17 cellular contexts compared by ENCODE assay signal in genomic region chr10:104966563-104967280, GRCh38.
DNase-seq lines count a peak whose midpoint lies in the region; ATAC-seq and TF ChIP-seq lines count a peak whose summit lies in the region.
"Had no signal": no experiment of that assay in that cellular context is flagged by ENCODE, and none has a peak within 500 bp of the region (broad histone marks: within the 10 kb centered on the region; RNA-seq: fewer than 3 reads in every experiment).

No MANE protein-coding gene starts in this region.

- TF ChIP-seq CTCF in SK-N-SH (IDR thresholded peaks at IDR 0.05), result no peak
- no peak for TF ChIP-seq CTCF in omental fat pad (IDR thresholded peaks at IDR 0.05)

- no peak overlapping the region for H3K9ac ChIP-seq in SK-N-SH
- H3K9ac ChIP-seq: BLaER1 treated with 17β-estradiol and CSF1 and Interleukin-3, amounts not matched to agents 10 nM and 100 nM had no signal

- H2AFZ ChIP-seq in SK-N-SH (ENCODE audit: low read depth), result no peak overlapping the region
- H2AFZ ChIP-seq: GM23338 had no signal

- 4% methylated on average over 2 of the region's 2 CpGs for WGBS in SK-N-SH (ENCODE audit: low lambda C conversion rate)

- H3K27me3 Mint-ChIP-seq in CD8-positive, alpha-beta memory T cell, result peaks cover 0 to 2% of the 10 kb centered on the region in 2 donors
- H3K27me3 Mint-ChIP-seq: B cell had no signal

- CTCF ChIA-PET in SK-N-SH (lab: Yijun Ruan, JAX), result interaction anchor here (1.1 to 2.0 kb wide), 2 partner anchors 12 to 42 kb away, joined by 4 to 5 read pairs; no protein-coding TSS in a partner anchor
- CTCF ChIA-PET in CD8-positive, alpha-beta memory T cell (lab: Charles Lee), result no interaction called here

- no peak for ATAC-seq in SK-N-SH treated with all-trans-retinoic acid at 6 μM for 48 hours
- ATAC-seq in HG03378 (IDR thresholded peaks at IDR 0.05; ENCODE audit: unreplicated experiment), result no peak
- no peak for ATAC-seq in omental fat pad (ENCODE audit: low FRiP score)
- ATAC-seq: CD8-positive, alpha-beta T cell; GM23338; HCT116 had no signal

- H3K9me2 ChIP-seq in SK-N-SH, result no peaks in the 10 kb centered on the region

- POLR2A ChIA-PET in SK-N-SH (lab: Yijun Ruan, JAX), result no interaction called here
- POLR2A ChIA-PET in CD8-positive, alpha-beta memory T cell (lab: Charles Lee), result no interaction called here

- H3K36me3 Mint-ChIP-seq in CD8-positive, alpha-beta memory T cell, result no peaks in the 10 kb centered on the region
- H3K36me3 Mint-ChIP-seq: CD8-positive, alpha-beta T cell had no signal

- no peaks in the 10 kb centered on the region for H3K27me3 ChIP-seq in SK-N-SH (ENCODE audit: insufficient read depth)
- H3K27me3 ChIP-seq in CD8-positive, alpha-beta memory T cell (ENCODE audit: insufficient read depth, low read length, poor library complexity, severe bottlenecking), result no peaks in the 10 kb centered on the region
- H3K27me3 ChIP-seq: BLaER1 treated with 17β-estradiol and CSF1 and Interleukin-3, amounts not matched to agents 10 nM and 100 nM had no signal

- H3K4me1 Mint-ChIP-seq in CD8-positive, alpha-beta memory T cell, result no peaks in the 10 kb centered on the region
- H3K4me1 Mint-ChIP-seq: B cell had no signal

- TF ChIP-seq RAD21 in SK-N-SH (IDR thresholded peaks at IDR 0.05; ENCODE audit: low read length), result no peak

- no peak for TF ChIP-seq EP300 in SK-N-SH (IDR thresholded peaks at IDR 0.05; ENCODE audit: borderline replicate concordance in 1 of 2, low read depth in 1 of 2, low read length in 1 of 2)

- no peak overlapping the region for H3K4me3 ChIP-seq in SK-N-SH (ENCODE audit: low read depth in 2 of 2, low read length in 1 of 2)
- no peak overlapping the region for H3K4me3 ChIP-seq in CD8-positive, alpha-beta memory T cell (ENCODE audit: low read length)
- H3K4me3 ChIP-seq: BLaER1 treated with 17β-estradiol and CSF1 and Interleukin-3, amounts not matched to agents 10 nM and 100 nM; GM23338 had no signal

- H3K27ac Mint-ChIP-seq in CD8-positive, alpha-beta memory T cell, result no peak overlapping the region
- H3K27ac Mint-ChIP-seq: B cell; CD8-positive, alpha-beta T cell; GM23338; HFFc6 had no signal

- no peaks in the 10 kb centered on the region for H3K9me3 ChIP-seq in SK-N-SH
- no peaks in the 10 kb centered on the region for H3K9me3 ChIP-seq in CD8-positive, alpha-beta memory T cell (ENCODE audit: low read length)
- H3K9me3 ChIP-seq: Caco-2 had no signal

- H3K4me3 Mint-ChIP-seq in CD8-positive, alpha-beta memory T cell, result no peak overlapping the region
- H3K4me3 Mint-ChIP-seq: B cell; CD8-positive, alpha-beta T cell; GM23338; HFFc6 had no signal

- H3K4me1 ChIP-seq in SK-N-SH (ENCODE audit: control insufficient read depth in 1 of 2, insufficient read depth in 2 of 2, low read depth in 1 of 2, low read length in 1 of 2), result no peaks in the 10 kb centered on the region
- H3K4me1 ChIP-seq in CD8-positive, alpha-beta memory T cell (ENCODE audit: insufficient read depth, low read length), result no peaks in the 10 kb centered on the region
- H3K4me1 ChIP-seq: Caco-2 had no signal

- no peak overlapping the region for H3K4me2 ChIP-seq in SK-N-SH
- H3K4me2 ChIP-seq: BLaER1 treated with 17β-estradiol and CSF1 and Interleukin-3, amounts not matched to agents 10 nM and 100 nM; GM23338 had no signal

- H3K9me3 Mint-ChIP-seq in CD8-positive, alpha-beta memory T cell, result peaks cover 0 to 13% (median 5%) of the 10 kb centered on the region in 5 donors
- H3K9me3 Mint-ChIP-seq: GM23338 had no signal

- no peaks in the 10 kb centered on the region for H4K20me1 ChIP-seq in SK-N-SH (ENCODE audit: insufficient read depth)
- H4K20me1 ChIP-seq: BLaER1 treated with 17β-estradiol and CSF1 and Interleukin-3, amounts not matched to agents 10 nM and 100 nM had no signal

- DNase-seq in SK-N-SH (peak; percentile 3), NCI-H69 (lab: John Stamatoyannopoulos, UW) (peak; percentile 73), epidermal melanocyte (ENCODE audit: insufficient read length, low spot score) (peak; percentile 69), DMS153 treated with DMSO at 0.1 percent for 48 hours (lab: John Stamatoyannopoulos, UW; ENCODE audit: unreplicated experiment) (no peak), omental fat pad (ENCODE audit: low spot score) (no peak)
- DNase-seq in CD8-positive, alpha-beta memory T cell, result no peak
- DNase-seq: Caco-2; CD8-positive, alpha-beta T cell; DMS79; GDM1; HFFc6 had no signal

- H3K79me2 ChIP-seq in SK-N-SH (ENCODE audit: insufficient read depth), result no peaks in the 10 kb centered on the region

- H3K27ac ChIP-seq in SK-N-SH (ENCODE audit: low read depth in 2 of 2, low read length in 1 of 2), result no peak overlapping the region
- H3K27ac ChIP-seq in CD8-positive, alpha-beta memory T cell (ENCODE audit: low read depth, low read length), result no peak overlapping the region
- H3K27ac ChIP-seq: BLaER1 treated with 17β-estradiol and CSF1 and Interleukin-3, amounts not matched to agents 10 nM and 100 nM had no signal

- H3K36me3 ChIP-seq in SK-N-SH (replicated peaks in 1 of 2; ENCODE audit: control insufficient read depth in 1 of 2, insufficient read depth in 2 of 2, low read length in 1 of 2), result no peaks in the 10 kb centered on the region
- no peaks in the 10 kb centered on the region for H3K36me3 ChIP-seq in CD8-positive, alpha-beta memory T cell (ENCODE audit: insufficient read depth, low read length)
- H3K36me3 ChIP-seq: BLaER1 treated with 17β-estradiol and CSF1 and Interleukin-3, amounts not matched to agents 10 nM and 100 nM had no signal

- no peaks in the 10 kb centered on the region for H3F3A ChIP-seq in SK-N-SH (replicated peaks; ENCODE audit: insufficient read depth)

TF ChIP-seq in SK-N-SH, 30 proteins besides CTCF, POLR2A, EP300 and RAD21 (continues in another document):
- TF ChIP-seq GATA2 (CRISPR knock-in tag; IDR thresholded peaks at IDR 0.05), result no peak
- no peak for TF ChIP-seq FOSL2 (IDR thresholded peaks at IDR 0.05; ENCODE audit: borderline replicate concordance, low read depth)
- no peak for TF ChIP-seq ZBTB33 (IDR thresholded peaks at IDR 0.05; ENCODE audit: borderline replicate concordance, low read depth)
- TF ChIP-seq RXRA (IDR thresholded peaks at IDR 0.05; ENCODE audit: borderline replicate concordance, low read depth), result no peak
- TF ChIP-seq CHD2 (IDR thresholded peaks at IDR 0.05; ENCODE audit: low read length, partially characterized antibody), result no peak
- no peak for TF ChIP-seq JUND (IDR thresholded peaks at IDR 0.05)
- no peak for TF ChIP-seq USF1 (IDR thresholded peaks at IDR 0.05; ENCODE audit: borderline replicate concordance, low read depth)

TF ChIP-seq in SK-N-SH treated with all-trans-retinoic acid at 6 μM for 48 hours, 23 proteins besides CTCF, POLR2A, EP300 and RAD21 (continues in another document):
- TF ChIP-seq OSR1 (CRISPR knock-in tag; IDR thresholded peaks at IDR 0.05), result no peak
- TF ChIP-seq, protein P1, sequence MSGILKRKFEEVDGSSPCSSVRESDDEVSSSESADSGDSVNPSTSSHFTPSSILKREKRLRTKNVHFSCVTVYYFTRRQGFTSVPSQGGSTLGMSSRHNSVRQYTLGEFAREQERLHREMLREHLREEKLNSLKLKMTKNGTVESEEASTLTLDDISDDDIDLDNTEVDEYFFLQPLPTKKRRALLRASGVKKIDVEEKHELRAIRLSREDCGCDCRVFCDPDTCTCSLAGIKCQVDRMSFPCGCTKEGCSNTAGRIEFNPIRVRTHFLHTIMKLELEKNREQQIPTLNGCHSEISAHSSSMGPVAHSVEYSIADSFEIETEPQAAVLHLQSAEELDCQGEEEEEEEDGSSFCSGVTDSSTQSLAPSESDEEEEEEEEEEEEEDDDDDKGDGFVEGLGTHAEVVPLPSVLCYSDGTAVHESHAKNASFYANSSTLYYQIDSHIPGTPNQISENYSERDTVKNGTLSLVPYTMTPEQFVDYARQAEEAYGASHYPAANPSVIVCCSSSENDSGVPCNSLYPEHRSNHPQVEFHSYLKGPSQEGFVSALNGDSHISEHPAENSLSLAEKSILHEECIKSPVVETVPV (CRISPR knock-in tag; IDR thresholded peaks at IDR 0.05), result no peak
- TF ChIP-seq CREB5 (CRISPR knock-in tag; IDR thresholded peaks at IDR 0.05; ENCODE audit: low read depth), result no peak
- no peak for TF ChIP-seq ISL1 (CRISPR knock-in tag; IDR thresholded peaks at IDR 0.05)
- TF ChIP-seq, protein P2, sequence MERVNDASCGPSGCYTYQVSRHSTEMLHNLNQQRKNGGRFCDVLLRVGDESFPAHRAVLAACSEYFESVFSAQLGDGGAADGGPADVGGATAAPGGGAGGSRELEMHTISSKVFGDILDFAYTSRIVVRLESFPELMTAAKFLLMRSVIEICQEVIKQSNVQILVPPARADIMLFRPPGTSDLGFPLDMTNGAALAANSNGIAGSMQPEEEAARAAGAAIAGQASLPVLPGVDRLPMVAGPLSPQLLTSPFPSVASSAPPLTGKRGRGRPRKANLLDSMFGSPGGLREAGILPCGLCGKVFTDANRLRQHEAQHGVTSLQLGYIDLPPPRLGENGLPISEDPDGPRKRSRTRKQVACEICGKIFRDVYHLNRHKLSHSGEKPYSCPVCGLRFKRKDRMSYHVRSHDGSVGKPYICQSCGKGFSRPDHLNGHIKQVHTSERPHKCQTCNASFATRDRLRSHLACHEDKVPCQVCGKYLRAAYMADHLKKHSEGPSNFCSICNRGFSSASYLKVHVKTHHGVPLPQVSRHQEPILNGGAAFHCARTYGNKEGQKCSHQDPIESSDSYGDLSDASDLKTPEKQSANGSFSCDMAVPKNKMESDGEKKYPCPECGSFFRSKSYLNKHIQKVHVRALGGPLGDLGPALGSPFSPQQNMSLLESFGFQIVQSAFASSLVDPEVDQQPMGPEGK (CRISPR knock-in tag; IDR thresholded peaks at IDR 0.05; ENCODE audit: borderline replicate concordance), result no peak
- TF ChIP-seq PPARA (CRISPR knock-in tag; IDR thresholded peaks at IDR 0.05; ENCODE audit: borderline replicate concordance), result no peak
- no peak for TF ChIP-seq ZNF565 (CRISPR knock-in tag; conservative IDR thresholded peaks at IDR 0.05; ENCODE audit: low read depth)
- no peak for TF ChIP-seq ZNF70 (CRISPR knock-in tag; IDR thresholded peaks at IDR 0.05)
- TF ChIP-seq RARB (CRISPR knock-in tag; IDR thresholded peaks at IDR 0.05), result no peak
- TF ChIP-seq GLIS3 (CRISPR knock-in tag; IDR thresholded peaks at IDR 0.05), result no peak
- no peak for TF ChIP-seq ARNTL (CRISPR knock-in tag; IDR thresholded peaks at IDR 0.05; ENCODE audit: borderline replicate concordance, low read depth)
- no peak for TF ChIP-seq CSDC2 (CRISPR knock-in tag; IDR thresholded peaks at IDR 0.05)
- no peak for TF ChIP-seq BACH2 (CRISPR knock-in tag; IDR thresholded peaks at IDR 0.05; ENCODE audit: borderline replicate concordance)

Comparison
In these comparisons a context has a peak if more than half of its experiments do, and no peak if none do; other contexts are left out.
1. DNase-seq: peak in SK-N-SH (single experiment), NCI-H69 (single experiment) and epidermal melanocyte (single experiment); none in DMS153 treated with DMSO at 0.1 percent for 48 hours (single experiment), omental fat pad (single experiment) and CD8-positive, alpha-beta memory T cell (0 of 5).